27 cellular contexts compared by ENCODE assay signal in genomic region chr1:64822621-64823020, GRCh38.
DNase-seq lines count a peak whose midpoint lies in the region; ATAC-seq, FAIRE-seq and TF ChIP-seq lines count a peak whose summit lies in the region.
"Had no signal": no experiment of that assay in that cellular context is flagged by ENCODE, and none has a peak within 500 bp of the region (broad histone marks: within the 10 kb centered on the region; RNA-seq: fewer than 3 reads in every experiment).

No MANE protein-coding gene starts in this region.

- DNase-seq in EH (ENCODE audit: low read depth): peak; percentile 36
- peak; percentile 23 for DNase-seq in HS-5 (ENCODE audit: low read depth)
- peak; percentile 74 for DNase-seq in bronchial epithelial cell (ENCODE audit: low read depth)
- peak; percentile 31 for DNase-seq in fibroblast of the aortic adventitia (ENCODE audit: low read depth)
- no peak for DNase-seq in left lobe of liver (ENCODE audit: low spot score)
- no peak for DNase-seq in erythroblast (lab: John Stamatoyannopoulos, UW)
- DNase-seq: activated CD4-positive, alpha-beta T cell treated with anti-CD3 and anti-CD28 coated beads for 1 hour; activated naive CD4-positive, alpha-beta T cell treated with anti-CD3 and anti-CD28 coated beads, Interleukin-2, amount 50 U/mL, for 16 hours; activated T-cell treated with anti-CD3 and anti-CD28 coated beads, Interleukin-2, amount 50 U/mL, for 4 hours; aorta; effector memory CD8-positive, alpha-beta T cell; GDM1; hypothalamus; islet precursor cell; Kasumi-1; NCI-H1105; NCI-H2029; NCI-H226; NCI-H748 treated with DMSO at 0.1 percent for 48 hours; SHP77 treated with DMSO at 0.1 percent for 48 hours; small intestine; stimulated activated naive B cell treated with anti-CD40 and anti-IgM and Interleukin-4, amounts not matched to agents 10 μg/mL and 1 μg/mL and 100 μg/mL, for 72 hours; T-cell; testis had no signal

- FAIRE-seq in bronchial epithelial cell (lab: Jason Lieb, UNC): no peak
- FAIRE-seq: small intestine had no signal

- no peaks in the 10 kb centered on the region for H3K27me3 ChIP-seq in bronchial epithelial cell (ENCODE audit: control insufficient read depth, insufficient read depth, low read length)
- H3K27me3 ChIP-seq: testis had no signal

- H3K4me3 ChIP-seq in bronchial epithelial cell (ENCODE audit: low read depth, low read length) (no peak overlapping the region), fibroblast of the aortic adventitia (ENCODE audit: low read depth, low read length) (no peak overlapping the region)
- H3K4me3 ChIP-seq: lung, testis had no signal

- TF ChIP-seq POLR2A in erythroblast (IDR thresholded peaks at IDR 0.05; ENCODE audit: low read length): no peak

- no peaks in the 10 kb centered on the region for H3K36me3 ChIP-seq in bronchial epithelial cell (ENCODE audit: control insufficient read depth, insufficient read depth, low read length)

- ATAC-seq in left lobe of liver (no peak), GM18511 (IDR thresholded peaks at IDR 0.05; ENCODE audit: unreplicated experiment) (no peak), HG03439 (IDR thresholded peaks at IDR 0.05; ENCODE audit: unreplicated experiment) (no peak)
- ATAC-seq: activated T-cell treated with anti-CD3 and anti-CD28 coated beads, Interleukin-2, amount 50 U/mL, for 4 hours; effector memory CD8-positive, alpha-beta T cell; stimulated activated naive B cell treated with anti-CD40 and anti-IgM and Interleukin-4, amounts not matched to agents 10 μg/mL and 1 μg/mL and 100 μg/mL, for 72 hours; T-cell had no signal

- TF ChIP-seq CTCF in bronchial epithelial cell (IDR thresholded peaks at IDR 0.05; ENCODE audit: insufficient read depth, low read length, severe bottlenecking) (no peak), fibroblast of the aortic adventitia (IDR thresholded peaks at IDR 0.05; ENCODE audit: insufficient read depth, low read length) (no peak)

Comparison
In these comparisons a context has a peak if more than half of its experiments do, and no peak if none do; other contexts are left out.
1. DNase-seq: peak in EH (single experiment), HS-5 (single experiment), bronchial epithelial cell (single experiment) and fibroblast of the aortic adventitia (single experiment); none in left lobe of liver (single experiment) and erythroblast (0 of 2).